15 cellular contexts compared by ENCODE assay signal in the genomic region with DNA sequence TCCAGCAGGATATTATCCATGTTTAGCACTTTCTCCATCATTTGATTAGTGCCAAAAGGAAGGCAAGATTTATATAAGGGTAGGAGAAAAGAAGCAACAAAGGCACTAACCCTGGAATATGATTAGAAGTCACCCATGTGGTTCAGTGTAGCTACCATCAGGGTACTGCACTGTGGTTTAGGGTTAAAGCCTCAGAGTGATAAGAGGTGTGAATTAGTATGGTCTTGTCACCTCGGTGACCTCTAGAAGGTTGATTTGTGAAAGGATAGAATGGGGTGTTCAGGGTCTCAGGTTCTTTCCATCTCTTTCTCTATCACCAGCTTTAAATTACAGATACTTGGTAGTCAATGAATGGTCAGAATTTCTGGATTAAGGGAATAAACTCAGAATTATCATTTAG.
DNase-seq lines count a peak whose midpoint lies in the region; ATAC-seq and TF ChIP-seq lines count a peak whose summit lies in the region.
"Had no signal": no experiment of that assay in that cellular context is flagged by ENCODE, and none has a peak within 500 bp of the region (broad histone marks: within the 10 kb centered on the region; RNA-seq: fewer than 3 reads in every experiment).

No MANE protein-coding gene starts in this region.

- H3K4me1 ChIP-seq in mesendoderm (ENCODE audit: control insufficient read depth, low read depth, low read length): no peaks in the 10 kb centered on the region

- H3K4me2 ChIP-seq in mesendoderm (ENCODE audit: low read length): no peak overlapping the region

- WGBS in mesendoderm (ENCODE audit: extremely low coverage, insufficient coverage, low lambda C conversion rate): no CpG with 5 or more reads among the region's 1 CpG

- H3K27me3 Mint-ChIP-seq in central memory CD8-positive, alpha-beta T cell: no peaks in the 10 kb centered on the region
- peaks cover 4% of the 10 kb centered on the region for H3K27me3 Mint-ChIP-seq in mesothelial cell of epicardium (ENCODE audit: low read depth)
- H3K27me3 Mint-ChIP-seq: CD4-positive, alpha-beta memory T cell had no signal

- no peak overlapping the region for H2BK5ac ChIP-seq in mesendoderm (ENCODE audit: low read length)

- no peak overlapping the region for H4K8ac ChIP-seq in mesendoderm (ENCODE audit: low read depth, low read length)

- H3K23ac ChIP-seq in mesendoderm (ENCODE audit: low read length): no peak overlapping the region

- no peak overlapping the region for H2AK5ac ChIP-seq in mesendoderm (ENCODE audit: low read length)

- H3K36me3 Mint-ChIP-seq in central memory CD8-positive, alpha-beta T cell (ENCODE audit: insufficient read depth): no peaks in the 10 kb centered on the region
- H3K36me3 Mint-ChIP-seq in mesothelial cell of epicardium: no peaks in the 10 kb centered on the region
- H3K36me3 Mint-ChIP-seq: CD4-positive, alpha-beta memory T cell had no signal

- no peak overlapping the region for H3K27ac ChIP-seq in mesendoderm (ENCODE audit: low read depth, low read length)

- no peaks in the 10 kb centered on the region for H3K79me2 ChIP-seq in mesendoderm (ENCODE audit: control insufficient read depth, insufficient read depth, low read length)

- no peak overlapping the region for H2BK15ac ChIP-seq in mesendoderm (replicated peaks; ENCODE audit: low read depth)

- TF ChIP-seq CTCF in mesothelial cell of epicardium (IDR thresholded peaks at IDR 0.05; ENCODE audit: unreplicated experiment) (no peak), omental fat pad (IDR thresholded peaks at IDR 0.05) (no peak)

- H4K5ac ChIP-seq in mesendoderm (ENCODE audit: low read length): no peak overlapping the region

- H3K79me1 ChIP-seq in mesendoderm (ENCODE audit: low read length): no peaks in the 10 kb centered on the region

- no peak overlapping the region for H3K4me3 ChIP-seq in mesendoderm (ENCODE audit: low read length)

- H3K18ac ChIP-seq in mesendoderm (ENCODE audit: low read length): no peak overlapping the region

- H3K4ac ChIP-seq in mesendoderm (ENCODE audit: low read depth, low read length): no peak overlapping the region

- H3K9ac ChIP-seq in mesendoderm (ENCODE audit: low read length): no peak overlapping the region

- H3K56ac ChIP-seq in mesendoderm (ENCODE audit: low read length): no peak overlapping the region

- H3K4me3 Mint-ChIP-seq in central memory CD8-positive, alpha-beta T cell: no peak overlapping the region
- H3K4me3 Mint-ChIP-seq in mesothelial cell of epicardium: no peak overlapping the region
- H3K4me3 Mint-ChIP-seq: CD4-positive, alpha-beta memory T cell had no signal

- ATAC-seq in HG03175 (IDR thresholded peaks at IDR 0.05; ENCODE audit: unreplicated experiment): peak; percentile 74
- no peak for ATAC-seq in central memory CD8-positive, alpha-beta T cell (replicated peaks; ENCODE audit: extremely low read depth, poor library complexity, severe bottlenecking)
- no peak for ATAC-seq in HG03280 (IDR thresholded peaks at IDR 0.05; ENCODE audit: unreplicated experiment)
- ATAC-seq in omental fat pad (ENCODE audit: low FRiP score): no peak

- peak overlapping the region; percentile 63 for H3K27ac Mint-ChIP-seq in central memory CD8-positive, alpha-beta T cell (ENCODE audit: low read depth)
- no peak overlapping the region for H3K27ac Mint-ChIP-seq in mesothelial cell of epicardium

- H3K9me3 Mint-ChIP-seq in central memory CD8-positive, alpha-beta T cell: peaks cover 21% of the 10 kb centered on the region
- H3K9me3 Mint-ChIP-seq in mesothelial cell of epicardium: peaks cover 43% of the 10 kb centered on the region

- no peak for DNase-seq in central memory CD8-positive, alpha-beta T cell (ENCODE audit: low spot score in 2 of 2)
- peak; percentile 3 for DNase-seq in mesendoderm
- DNase-seq in NCI-H1436 (lab: John Stamatoyannopoulos, UW): no peak
- DNase-seq in mesothelial cell of epicardium (ENCODE audit: low spot score in 2 of 2, unreplicated experiment in 2 of 2): no peak
- no peak for DNase-seq in omental fat pad (ENCODE audit: low spot score)
- DNase-seq: C1 segment of cervical spinal cord; Calu3; CD4-positive, alpha-beta memory T cell; COR-L47; DND-41; GOT3; H7; HCEC 1CT had no signal

- no peaks in the 10 kb centered on the region for H3K36me3 ChIP-seq in mesendoderm (ENCODE audit: control insufficient read depth, insufficient read depth, low read length)

- no peaks in the 10 kb centered on the region for H3K4me1 Mint-ChIP-seq in central memory CD8-positive, alpha-beta T cell
- H3K4me1 Mint-ChIP-seq in mesothelial cell of epicardium: no peaks in the 10 kb centered on the region
- H3K4me1 Mint-ChIP-seq: CD4-positive, alpha-beta memory T cell had no signal

- H2BK120ac ChIP-seq in mesendoderm (ENCODE audit: low read depth, low read length): no peak overlapping the region

- H3K27me3 ChIP-seq in mesendoderm (ENCODE audit: insufficient read depth, low read length, poor library complexity): no peaks in the 10 kb centered on the region
